Comparison of ENCODE assay signal across 8 cellular contexts in the genomic region with DNA sequence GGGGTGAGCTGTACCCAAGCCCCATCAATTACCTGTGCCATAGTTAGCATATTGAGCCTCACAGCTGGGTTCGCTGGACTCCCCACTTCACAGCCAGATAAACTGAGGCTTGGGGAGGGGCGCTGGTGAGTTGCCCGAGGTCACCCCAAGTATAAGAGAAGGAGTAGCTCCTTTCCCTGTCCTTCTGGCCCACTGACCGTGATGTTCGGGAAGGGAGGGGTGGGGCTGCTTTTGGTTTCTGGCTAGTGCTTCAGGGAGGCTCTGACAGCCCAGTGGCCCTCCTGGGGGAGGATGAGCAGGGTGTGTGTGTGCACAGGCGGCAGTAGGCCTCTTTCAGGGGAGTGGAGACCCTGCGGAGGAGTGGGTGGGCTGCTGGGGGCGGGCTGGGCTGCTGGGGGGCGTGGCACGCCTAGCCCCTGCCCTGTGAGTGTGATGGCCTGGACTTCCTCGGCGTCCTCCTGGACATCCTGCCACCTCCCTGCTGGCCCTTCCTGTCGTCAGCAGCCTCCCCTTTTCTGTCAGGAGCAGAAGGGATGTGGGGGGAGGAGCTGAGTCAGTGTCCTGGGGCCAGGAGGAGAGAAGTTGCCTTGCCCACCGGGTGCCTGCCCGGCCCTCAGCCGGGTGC. TPM values are rescaled to one million over a fixed set of nuclear protein-coding genes. Genes with fewer than 3 reads are reported as not detected.
A peak's percentile ranks its signal among the peaks of the same experiment; 100 is the strongest.
DNase-seq lines count a peak whose midpoint lies in the region; ATAC-seq and TF ChIP-seq lines count a peak whose summit lies in the region.

No MANE protein-coding gene starts in this region.

- no peaks in the 10 kb centered on the region for H3K36me3 Mint-ChIP-seq in nephron (ENCODE audit: low read depth)

- TF ChIP-seq CTCF in nephron (IDR thresholded peaks at IDR 0.05; ENCODE audit: unreplicated experiment in 3 of 3), result no peak

- peaks cover 44% of the 10 kb centered on the region for H3K4me1 Mint-ChIP-seq in nephron

- peaks cover 6% of the 10 kb centered on the region for H3K27me3 Mint-ChIP-seq in nephron (ENCODE audit: low read depth)

- peak; percentile 50 for DNase-seq in GM03348 (ENCODE audit: low spot score)
- DNase-seq in SK-N-DZ (ENCODE audit: low spot score), result peak; percentile 41
- DNase-seq in SKM-1 treated with dmso at 0.1 percent for 144 hours (lab: John Stamatoyannopoulos, UW; ENCODE audit: unreplicated experiment), result no peak
- DNase-seq in NK-92 treated with Interleukin-12 subunit alpha and Interleukin-12 subunit beta, amount 100 ng/mL, for 24 hours (lab: John Stamatoyannopoulos, UW), result no peak
- no peak for DNase-seq in G401 (ENCODE audit: low spot score)
- no peak for DNase-seq in DMS153 treated with DMSO at 0.1 percent for 48 hours (lab: John Stamatoyannopoulos, UW; ENCODE audit: unreplicated experiment)

- H3K9me3 Mint-ChIP-seq in nephron, result no peaks in the 10 kb centered on the region

- in situ Hi-C loops in G401 (cut with HindIII; ENCODE audit: low sequenced_read_pairs), result no loop called here

- ATAC-seq in esophagus mucosa, result peak; percentile 4

- H3K27ac Mint-ChIP-seq in nephron, result peak overlapping the region; percentile 69 to 89 (median 88)

- H3K4me3 Mint-ChIP-seq in nephron, result peak overlapping the region; percentile 83 to 94 (median 93)

RNA-seq across cellular contexts. Expression of a gene that starts 50.4 kb away (rescaled TPM):
- polyA plus RNA-seq in SK-N-DZ (2014; cell fraction: cytosol; rRNA removed), result 29.9 and 30.5 TPM in 2 replicates
- polyA plus RNA-seq in SK-N-DZ (2014; cell fraction: nucleus; rRNA removed), result 38.1 and 57.4 TPM in 2 replicates
- 68.3 TPM for total RNA-seq in esophagus mucosa
- total RNA-seq in G401 (2014; rRNA removed; shearing (Covaris generic)), result 80.9 and 98.8 TPM in 2 replicates

Comparison
In these comparisons a context has a peak if more than half of its experiments do, and no peak if none do; other contexts are left out.
1. DNase-seq: peak in GM03348 (single experiment) and SK-N-DZ (single experiment); none in SKM-1 treated with dmso at 0.1 percent for 144 hours (single experiment), NK-92 treated with Interleukin-12 subunit alpha and Interleukin-12 subunit beta, amount 100 ng/mL, for 24 hours (single experiment), G401 (single experiment) and DMS153 treated with DMSO at 0.1 percent for 48 hours (single experiment).